Comparison of ENCODE assay signal across 8 cellular contexts in the genomic region with DNA sequence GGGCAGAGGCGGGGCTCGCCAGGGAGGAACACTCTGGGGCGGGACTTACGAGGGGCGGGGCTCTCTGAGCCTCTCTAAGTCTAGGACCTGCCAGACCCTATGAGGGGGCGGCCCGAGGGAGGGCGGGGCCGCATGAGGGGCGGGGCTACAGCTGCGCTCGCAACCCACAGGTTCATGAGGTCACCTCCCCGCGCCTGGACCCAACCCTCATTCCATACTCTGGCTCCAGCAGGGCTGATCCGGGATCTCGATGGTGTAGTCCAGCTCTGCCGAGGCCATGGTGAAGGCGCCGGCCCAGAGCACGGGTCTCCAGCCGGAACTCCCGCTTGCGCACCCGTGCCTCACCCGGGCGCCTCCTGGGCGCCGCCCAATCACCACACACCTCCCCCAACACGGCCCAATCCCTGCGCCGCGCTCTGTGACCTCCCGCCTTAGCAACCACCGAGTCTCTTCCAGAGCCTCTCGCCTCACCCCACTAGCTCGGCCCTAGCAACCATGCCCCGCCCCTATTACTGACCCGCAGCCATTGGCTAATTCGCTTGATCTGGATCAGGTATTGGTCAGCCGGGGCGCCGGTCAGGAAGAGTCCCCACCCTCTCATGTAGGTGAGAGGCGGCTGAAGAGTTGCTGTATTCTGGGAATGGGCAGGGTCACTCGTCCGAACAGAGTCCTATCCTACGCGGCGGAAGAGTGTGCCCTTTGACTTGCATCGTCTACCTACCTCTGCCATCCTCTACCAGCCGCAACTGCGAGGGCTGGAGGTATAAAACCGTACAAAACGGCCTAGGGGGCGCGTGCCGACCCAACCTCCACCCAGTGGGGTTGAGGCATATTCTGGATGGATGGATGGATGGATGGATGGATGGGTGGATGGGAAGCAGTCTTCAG. TPM values are rescaled to one million over a fixed set of nuclear protein-coding genes. Genes with fewer than 3 reads are reported as not detected.
DNase-seq lines count a peak whose midpoint lies in the region; ATAC-seq, FAIRE-seq and TF ChIP-seq lines count a peak whose summit lies in the region.

A gene (plus strand): TSS at position 602 of the 888 bp plus-strand sequence. CDS start 14,984 bp downstream, outside the sequence.
A gene (minus strand): TSS at position 369 of the 888 bp plus-strand sequence. CDS start 90 bp downstream, at position 279.

- no peaks in the 10 kb centered on the region for H3K27me3 ChIP-seq in keratinocyte (ENCODE audit: control insufficient read depth, extremely low read depth, insufficient read depth, low read length)

- H3K9ac ChIP-seq in keratinocyte (ENCODE audit: control insufficient read depth, extremely low read depth, insufficient read depth, low read length), result peak within 1 kb of the TSS; percentile 87

- peak; percentile 36 for FAIRE-seq in keratinocyte (lab: Jason Lieb, UNC)

- H3K36me3 ChIP-seq in keratinocyte (ENCODE audit: control insufficient read depth in 2 of 2, extremely low read depth in 1 of 2, insufficient read depth in 2 of 2, low read length in 2 of 2), result no peaks in the 10 kb centered on the region

- peak; percentile 93 for ATAC-seq in GM19035 (IDR thresholded peaks at IDR 0.05; ENCODE audit: unreplicated experiment)
- peak; percentile 89 for ATAC-seq in HG03342 (IDR thresholded peaks at IDR 0.05; ENCODE audit: unreplicated experiment)

- H2AFZ ChIP-seq in keratinocyte (ENCODE audit: control insufficient read depth, low read length), result peak within 1 kb of the TSS; percentile 98

- no peaks in the 10 kb centered on the region for H4K20me1 ChIP-seq in keratinocyte (ENCODE audit: control insufficient read depth, extremely low read depth, insufficient read depth, low read length)

- peak within 1 kb of the TSS; percentile 88 for H3K4me2 ChIP-seq in keratinocyte (ENCODE audit: control insufficient read depth, extremely low read depth, insufficient read depth, low read depth, low read length)

- peak in 1 of 3 experiments; percentile 3 for TF ChIP-seq CTCF in keratinocyte (optimal IDR thresholded peaks at IDR 0.05 in 1 of 3, IDR thresholded peaks at IDR 0.05 in 1 of 3, conservative IDR thresholded peaks at IDR 0.05 in 1 of 3; ENCODE audit: extremely low read depth in 1 of 3, insufficient read depth in 2 of 3, low read length in 3 of 3)

- no peaks in the 10 kb centered on the region for H3K9me3 ChIP-seq in keratinocyte (ENCODE audit: control insufficient read depth, low read depth, low read length)

- peak within 1 kb of the TSS; percentile 62 to 84 (median 82) for H3K4me3 ChIP-seq in keratinocyte (ENCODE audit: control insufficient read depth in 2 of 3, extremely low read depth in 1 of 3, insufficient read depth in 2 of 3, low read depth in 1 of 3, low read length in 3 of 3)

- H3K27ac ChIP-seq in keratinocyte (ENCODE audit: control insufficient read depth, insufficient read depth, low read length), result peak within 1 kb of the TSS; percentile 90

- H3K79me2 ChIP-seq in keratinocyte (ENCODE audit: control insufficient read depth, insufficient read depth, low read length), result no peaks in the 10 kb centered on the region

- DNase-seq in AG20443 (ENCODE audit: low spot score), result peak; percentile 98
- DNase-seq in NCI-H345 treated with DMSO at 0.1 percent for 48 hours (lab: John Stamatoyannopoulos, UW; ENCODE audit: unreplicated experiment), result peak; percentile 97
- DNase-seq in activated CD4-positive, CD25-positive, alpha-beta regulatory T cell treated with anti-CD3 and anti-CD28 coated beads, Interleukin-2, amount 50 U/mL, for 72 hours, result peak; percentile 97
- DNase-seq in cerebellar nuclear complex (lab: John Stamatoyannopoulos, UW), result peak; percentile 96 to 99
- peak; percentile 90 for DNase-seq in keratinocyte (ENCODE audit: low read depth, low spot score)
- DNase-seq in stimulated activated CD4-positive, alpha-beta T cell treated with anti-CD3 and anti-CD28 coated beads, Interleukin-12 subunit alpha, Interleukin-12 subunit beta, amount 100 ng/mL, for 48 hours (ENCODE audit: low read depth in 2 of 3, low spot score in 1 of 3), result peak; percentile 96 to 98 (median 97)

- H3K4me1 ChIP-seq in keratinocyte (ENCODE audit: control insufficient read depth, extremely low read depth, insufficient read depth, low read length), result peaks cover 17% of the 10 kb centered on the region

- dilution Hi-C loops in keratinocyte (cut with MboI; ENCODE audit: extremely low pct_ligation_motif_present, low sequenced_read_pairs), result no loop called here

- H3K9me1 ChIP-seq in keratinocyte (ENCODE audit: control insufficient read depth, extremely low read depth, insufficient read depth, low read length), result peaks cover 2% of the 10 kb centered on the region

RNA-seq across cellular contexts. Expression of the first gene that starts in this region (rescaled TPM):
- polyA plus RNA-seq in keratinocyte, result 0.19 to 1.5 TPM (median 0.22 TPM) in 3 replicates
- 0.56 TPM for polyA plus RNA-seq in keratinocyte (2011; ENCODE audit: low read depth)
- polyA plus RNA-seq in keratinocyte (2011; cell fraction: cytosol; rRNA removed), result 0.18 and 0.19 TPM in 2 replicates
- 5.0 and 9.1 TPM in 2 replicates for polyA plus RNA-seq in keratinocyte (2011; cell fraction: nucleus; rRNA removed)
- polyA plus RNA-seq in keratinocyte (2012; ENCODE audit: low replicate concordance), result 0.28 and 0.33 TPM in 2 replicates
- not detected in 3 replicates for polyA minus RNA-seq in keratinocyte
- polyA minus RNA-seq in keratinocyte (2011; cell fraction: cytosol; rRNA and poly(A)+ RNA removed), result not detected
- polyA minus RNA-seq in keratinocyte (2011; cell fraction: nucleus; rRNA and poly(A)+ RNA removed), result 0.85 TPM in 1 of 2 replicates, not detected in the other

RNA-seq across cellular contexts. Expression of the second gene that starts in this region (rescaled TPM):
- 5.6 to 11.4 TPM (median 10.6 TPM) in 3 replicates for polyA plus RNA-seq in keratinocyte
- 0.87 TPM for polyA plus RNA-seq in keratinocyte (2011; ENCODE audit: low read depth)
- 6.2 and 10.6 TPM in 2 replicates for polyA plus RNA-seq in keratinocyte (2011; cell fraction: cytosol; rRNA removed)
- polyA plus RNA-seq in keratinocyte (2011; cell fraction: nucleus; rRNA removed), result 5.6 and 9.3 TPM in 2 replicates
- 6.7 and 10.8 TPM in 2 replicates for polyA plus RNA-seq in keratinocyte (2012; ENCODE audit: low replicate concordance)
- polyA minus RNA-seq in keratinocyte, result 9.3 to 15.1 TPM (median 10.0 TPM) in 3 replicates
- polyA minus RNA-seq in keratinocyte (2011; cell fraction: cytosol; rRNA and poly(A)+ RNA removed), result 19.2 TPM
- polyA minus RNA-seq in keratinocyte (2011; cell fraction: nucleus; rRNA and poly(A)+ RNA removed), result 4.6 and 6.6 TPM in 2 replicates

Comparison
In these comparisons a context has a peak if more than half of its experiments do, and no peak if none do; other contexts are left out.
1. Peak in every context shown above with its lines: DNase-seq, ATAC-seq, H3K4me3 ChIP-seq and H3K27ac ChIP-seq.